In the genomic region with DNA sequence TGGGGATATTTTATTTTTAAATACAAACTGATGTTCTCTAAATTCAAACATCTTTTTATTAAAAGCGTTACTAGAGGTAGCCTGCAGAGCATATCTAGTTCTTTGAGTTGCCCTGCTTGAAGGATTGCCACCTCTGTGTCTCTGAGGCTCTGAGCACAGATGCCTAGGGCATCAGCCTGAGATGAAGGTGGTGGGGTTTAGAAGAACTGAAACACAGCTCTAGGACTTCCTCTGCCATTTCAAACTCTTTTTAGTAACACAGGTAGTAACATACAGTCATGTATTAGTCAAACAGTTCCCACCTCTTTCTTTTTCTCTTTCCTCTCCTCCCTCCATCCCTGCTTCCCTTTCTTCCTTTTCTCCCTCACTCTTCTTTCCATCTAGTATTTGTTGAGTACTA, we compare ENCODE assay signal across 16 cellular contexts. TPM values are rescaled to one million over a fixed set of nuclear protein-coding genes. Genes with fewer than 3 reads are reported as not detected.
DNase-seq lines count a peak whose midpoint lies in the region; ATAC-seq, FAIRE-seq and TF ChIP-seq lines count a peak whose summit lies in the region.
"Had no signal": no experiment of that assay in that cellular context is flagged by ENCODE, and none has a peak within 500 bp of the region (broad histone marks: within the 10 kb centered on the region; RNA-seq: fewer than 3 reads in every experiment).

No MANE protein-coding gene starts in this region.

- H3K27ac Mint-ChIP-seq in CD8-positive, alpha-beta T cell: no peak overlapping the region
- H3K27ac Mint-ChIP-seq: activated naive CD8-positive, alpha-beta T cell treated with anti-CD3 and anti-CD28 coated beads, Interleukin-2, amount 50 U/mL, for 24 hours had no signal

- POLR2A ChIA-PET in GM10248 (lab: Yijun Ruan, JAX): no interaction called here
- POLR2A ChIA-PET in CD8-positive, alpha-beta T cell (lab: Charles Lee): no interaction called here

- no peaks in the 10 kb centered on the region for H3K27me3 ChIP-seq in CD8-positive, alpha-beta T cell (ENCODE audit: insufficient read depth, low read length)
- H3K27me3 ChIP-seq: dorsolateral prefrontal cortex, testis had no signal

- no peaks in the 10 kb centered on the region for H3K4me1 Mint-ChIP-seq in CD8-positive, alpha-beta T cell (ENCODE audit: low read depth)
- H3K4me1 Mint-ChIP-seq: activated naive CD8-positive, alpha-beta T cell treated with anti-CD3 and anti-CD28 coated beads, Interleukin-2, amount 50 U/mL, for 24 hours had no signal

- no peaks in the 10 kb centered on the region for H3K9me3 Mint-ChIP-seq in CD8-positive, alpha-beta T cell
- H3K9me3 Mint-ChIP-seq: activated naive CD8-positive, alpha-beta T cell treated with anti-CD3 and anti-CD28 coated beads, Interleukin-2, amount 50 U/mL, for 24 hours had no signal

- peaks cover 75% of the 10 kb centered on the region for H3K36me3 Mint-ChIP-seq in CD8-positive, alpha-beta T cell

- peaks cover 34% of the 10 kb centered on the region for H3K36me3 ChIP-seq in CD8-positive, alpha-beta T cell (ENCODE audit: insufficient read depth, low read length)

- FAIRE-seq in GM19239 (lab: Jason Lieb, UNC): peak; percentile 79
- FAIRE-seq: H1 had no signal

- intact Hi-C loops in CD8-positive, alpha-beta T cell (cut with DNase I, micrococcal nuclease): no loop called here

- no peak for TF ChIP-seq CTCF in GM10248 (IDR thresholded peaks at IDR 0.05; ENCODE audit: control extremely low read depth, extremely low read depth, low read depth, missing control alignments)
- TF ChIP-seq CTCF in CD8-positive, alpha-beta T cell (IDR thresholded peaks at IDR 0.05): no peak

- CTCF ChIA-PET in GM10248 (lab: Yijun Ruan, JAX): interaction anchor here (1.0 kb wide), 1 partner anchor 10 kb away, joined by 3 read pairs; no protein-coding TSS in a partner anchor
- CTCF ChIA-PET in CD8-positive, alpha-beta T cell (lab: Charles Lee): no interaction called here

- no peak overlapping the region for H3K4me3 ChIP-seq in CD8-positive, alpha-beta T cell (ENCODE audit: low read depth, low read length)
- H3K4me3 ChIP-seq: dorsolateral prefrontal cortex, testis had no signal

- ATAC-seq in HG02623 (IDR thresholded peaks at IDR 0.05; ENCODE audit: unreplicated experiment): peak; percentile 94
- peak; percentile 75 for ATAC-seq in HG03439 (IDR thresholded peaks at IDR 0.05; ENCODE audit: unreplicated experiment)
- no peak for ATAC-seq in CD8-positive, alpha-beta T cell
- ATAC-seq: activated naive CD8-positive, alpha-beta T cell treated with anti-CD3 and anti-CD28 coated beads, Interleukin-2, amount 50 U/mL, for 24 hours had no signal

- no peaks in the 10 kb centered on the region for H3K9me3 ChIP-seq in CD8-positive, alpha-beta T cell (ENCODE audit: low read length)
- H3K9me3 ChIP-seq: SK-N-SH, testis had no signal

- no peak overlapping the region for H3K27ac ChIP-seq in CD8-positive, alpha-beta T cell (ENCODE audit: low read depth, low read length)
- H3K27ac ChIP-seq: dorsolateral prefrontal cortex, testis had no signal

- H3K4me1 ChIP-seq in CD8-positive, alpha-beta T cell (ENCODE audit: insufficient read depth, low read length): no peaks in the 10 kb centered on the region
- H3K4me1 ChIP-seq: testis had no signal

- DNase-seq in GM10248 (ENCODE audit: extremely low spot score) (peak; percentile 28), GM19239 (ENCODE audit: insufficient read length, low spot score) (no peak), RKO (ENCODE audit: low spot score) (no peak), T1000 (lab: John Stamatoyannopoulos, UW) (no peak)
- no peak for DNase-seq in stimulated activated naive CD4-positive, alpha-beta T cell (lab: John Stamatoyannopoulos, UW)
- DNase-seq in CD8-positive, alpha-beta T cell: no peak
- DNase-seq: activated CD4-positive, alpha-beta T cell treated with anti-CD3 and anti-CD28 coated beads for 48 hours; activated naive CD8-positive, alpha-beta T cell treated with anti-CD3 and anti-CD28 coated beads, Interleukin-2, amount 50 U/mL, for 24 hours; dorsolateral prefrontal cortex; Kasumi-1; SK-N-SH; stimulated activated CD4-positive, alpha-beta T cell treated with anti-CD3 and anti-CD28 coated beads, Interleukin-4, amount 100 ng/mL, for 4 hours; testis had no signal

- no peaks in the 10 kb centered on the region for H3K27me3 Mint-ChIP-seq in CD8-positive, alpha-beta T cell (ENCODE audit: low read depth)
- H3K27me3 Mint-ChIP-seq: activated naive CD8-positive, alpha-beta T cell treated with anti-CD3 and anti-CD28 coated beads, Interleukin-2, amount 50 U/mL, for 24 hours had no signal

- H3K4me3 Mint-ChIP-seq in CD8-positive, alpha-beta T cell: no peak overlapping the region
- H3K4me3 Mint-ChIP-seq: activated naive CD8-positive, alpha-beta T cell treated with anti-CD3 and anti-CD28 coated beads, Interleukin-2, amount 50 U/mL, for 24 hours had no signal

RNA-seq across cellular contexts. Expression of a gene that starts 57.6 kb away (rescaled TPM):
- total RNA-seq in CD8-positive, alpha-beta T cell: 10 to 100 TPM; 17.9 to 24.2 TPM
